1 cellular context compared by ENCODE assay signal in the genomic region with DNA sequence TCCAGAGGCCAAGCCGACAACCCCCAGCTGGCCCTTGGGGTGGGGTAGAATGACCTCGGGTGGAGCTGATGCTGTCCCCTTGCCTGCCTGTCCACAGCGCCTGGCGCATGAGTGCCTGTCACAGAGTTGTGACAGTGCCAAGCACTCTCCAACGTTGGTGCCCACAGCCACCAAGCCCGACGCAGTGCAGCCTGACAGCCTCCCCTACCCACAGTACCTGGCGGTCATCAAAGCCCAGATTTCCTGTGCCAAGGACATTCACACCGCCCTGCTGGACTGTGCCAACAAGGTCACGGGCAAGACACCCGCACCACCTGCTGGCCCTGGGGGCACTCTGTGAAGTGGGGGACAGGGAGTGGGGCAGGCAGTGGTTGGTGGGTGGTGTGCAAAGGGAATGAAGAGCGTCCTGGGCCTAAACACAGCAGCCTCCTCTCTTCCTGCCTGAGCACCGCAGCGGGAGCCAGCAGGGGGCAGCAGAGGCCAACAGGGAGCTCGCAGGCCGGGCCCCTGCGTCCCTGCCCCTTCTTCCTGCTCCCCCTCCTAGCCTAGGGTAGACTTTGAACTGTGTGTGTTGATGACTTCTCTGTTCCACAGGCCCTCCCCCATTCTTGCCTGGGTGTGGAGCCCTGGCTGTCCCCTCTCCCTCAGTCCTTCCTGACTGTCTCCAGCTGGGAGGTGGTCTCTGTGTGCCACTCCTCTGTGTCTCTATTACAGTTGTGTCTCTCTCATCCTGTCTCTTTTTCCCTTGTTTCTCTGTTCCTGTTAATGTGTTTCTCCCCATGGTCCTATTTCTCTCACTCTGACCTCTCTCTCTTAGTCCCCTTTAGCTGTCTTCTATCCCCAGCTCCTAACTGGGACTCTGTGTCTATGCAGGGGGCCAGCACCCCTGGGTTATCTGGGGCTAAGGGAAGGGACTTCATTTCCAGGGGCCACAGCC.
A peak's percentile ranks its signal among the peaks of the same experiment; 100 is the strongest.
TF ChIP-seq lines count a peak whose summit lies in the region.

No MANE protein-coding gene starts in this region.

TF ChIP-seq in HepG2, 621 proteins besides CTCF, POLR2A, EP300 and RAD21 (continued from another document and continues in another):
- TF ChIP-seq, protein P1, sequence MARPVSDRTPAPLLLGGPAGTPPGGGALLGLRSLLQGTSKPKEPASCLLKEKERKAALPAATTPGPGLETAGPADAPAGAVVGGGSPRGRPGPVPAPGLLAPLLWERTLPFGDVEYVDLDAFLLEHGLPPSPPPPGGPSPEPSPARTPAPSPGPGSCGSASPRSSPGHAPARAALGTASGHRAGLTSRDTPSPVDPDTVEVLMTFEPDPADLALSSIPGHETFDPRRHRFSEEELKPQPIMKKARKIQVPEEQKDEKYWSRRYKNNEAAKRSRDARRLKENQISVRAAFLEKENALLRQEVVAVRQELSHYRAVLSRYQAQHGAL (CRISPR knock-in tag; IDR thresholded peaks at IDR 0.05; ENCODE audit: not compliant biosample characterization), result no peak
- TF ChIP-seq ZNF234 (CRISPR knock-in tag; conservative IDR thresholded peaks at IDR 0.05), result no peak
- no peak for TF ChIP-seq ZNF83 (CRISPR knock-in tag; IDR thresholded peaks at IDR 0.05; ENCODE audit: borderline replicate concordance)
- TF ChIP-seq ZNF468 (CRISPR knock-in tag; IDR thresholded peaks at IDR 0.05), result no peak
- TF ChIP-seq ZBTB10 (CRISPR knock-in tag; IDR thresholded peaks at IDR 0.05; ENCODE audit: borderline replicate concordance), result no peak
- TF ChIP-seq MXI1 (IDR thresholded peaks at IDR 0.05; ENCODE audit: borderline replicate concordance, low read depth, low read length), result peak; percentile 81; the same call in 1 of the 3 replicates
- TF ChIP-seq DNMT3B (CRISPR knock-in tag; conservative IDR thresholded peaks at IDR 0.05), result 0 out of 2 replicates have a peak, but pooled peaks have one; percentile 54
- no peak for TF ChIP-seq PHB2 (IDR thresholded peaks at IDR 0.05; ENCODE audit: partially characterized antibody)
- peak in 1 of 2 experiments; percentile 75; a peak in 1 of 4 replicates for TF ChIP-seq KLF16 (CRISPR knock-in tag; IDR thresholded peaks at IDR 0.05)
- peak; percentile 33 for TF ChIP-seq TBL1XR1 (IDR thresholded peaks at IDR 0.05; ENCODE audit: borderline replicate concordance, low read length, partially characterized antibody)
- TF ChIP-seq ZNF646 (CRISPR knock-in tag; IDR thresholded peaks at IDR 0.05), result no peak; the same call in 1 of the 2 replicates
- peak; percentile 81; the same call in 1 of the 2 replicates for TF ChIP-seq ZBTB20 (CRISPR knock-in tag; IDR thresholded peaks at IDR 0.05; ENCODE audit: borderline replicate concordance, low read depth)
- TF ChIP-seq TFAP4 (IDR thresholded peaks at IDR 0.05; ENCODE audit: borderline replicate concordance, low read depth), result peak; percentile 78; the same call in 1 of the 2 replicates
- no peak for TF ChIP-seq MATR3 (CRISPR knock-in tag; IDR thresholded peaks at IDR 0.05)
- TF ChIP-seq ADNP (CRISPR knock-in tag; IDR thresholded peaks at IDR 0.05), result no peak
- TF ChIP-seq ZNF770 (CRISPR knock-in tag; IDR thresholded peaks at IDR 0.05), result peak; percentile 60; the same call in 1 of the 2 replicates
- TF ChIP-seq ZNF317 (CRISPR knock-in tag; IDR thresholded peaks at IDR 0.05), result 0 out of 2 replicates have a peak, but pooled peaks have one; percentile 63
- TF ChIP-seq GRHL1 (CRISPR knock-in tag; conservative IDR thresholded peaks at IDR 0.05), result no peak
- no peak for TF ChIP-seq SNRNP70 (IDR thresholded peaks at IDR 0.05; ENCODE audit: low read depth, low read length)
- TF ChIP-seq JDP2 (CRISPR knock-in tag; IDR thresholded peaks at IDR 0.05; ENCODE audit: borderline replicate concordance), result no peak
- peak; percentile 88; the same call in 1 of the 2 replicates for TF ChIP-seq REPIN1 (CRISPR knock-in tag; IDR thresholded peaks at IDR 0.05; ENCODE audit: borderline replicate concordance, low read depth)
- peak; percentile 69; the same call in 1 of the 2 replicates for TF ChIP-seq GATA4 (IDR thresholded peaks at IDR 0.05; ENCODE audit: borderline replicate concordance, low read depth)
- 0 out of 2 replicates have a peak, but pooled peaks have one; percentile 44 for TF ChIP-seq ZNF614 (CRISPR knock-in tag; IDR thresholded peaks at IDR 0.05; ENCODE audit: borderline replicate concordance)
- no peak for TF ChIP-seq SMARCC2 (IDR thresholded peaks at IDR 0.05)
- TF ChIP-seq TOPORS (CRISPR knock-in tag; IDR thresholded peaks at IDR 0.05), result no peak
- TF ChIP-seq FOXC1 (CRISPR knock-in tag; IDR thresholded peaks at IDR 0.05; ENCODE audit: borderline replicate concordance), result peak; percentile 68; the same call in 1 of the 2 replicates
- TF ChIP-seq NR3C1 (CRISPR knock-in tag; IDR thresholded peaks at IDR 0.05), result no peak
- peak; percentile 57; the same call in 1 of the 2 replicates for TF ChIP-seq ZFP1 (CRISPR knock-in tag; IDR thresholded peaks at IDR 0.05)
- TF ChIP-seq ZNF446 (CRISPR knock-in tag; IDR thresholded peaks at IDR 0.05), result no peak
- TF ChIP-seq ETV6 (CRISPR knock-in tag; conservative IDR thresholded peaks at IDR 0.05), result peak; percentile 35; the same call in 1 of the 2 replicates
- TF ChIP-seq, protein P2, sequence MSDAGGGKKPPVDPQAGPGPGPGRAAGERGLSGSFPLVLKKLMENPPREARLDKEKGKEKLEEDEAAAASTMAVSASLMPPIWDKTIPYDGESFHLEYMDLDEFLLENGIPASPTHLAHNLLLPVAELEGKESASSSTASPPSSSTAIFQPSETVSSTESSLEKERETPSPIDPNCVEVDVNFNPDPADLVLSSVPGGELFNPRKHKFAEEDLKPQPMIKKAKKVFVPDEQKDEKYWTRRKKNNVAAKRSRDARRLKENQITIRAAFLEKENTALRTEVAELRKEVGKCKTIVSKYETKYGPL (CRISPR knock-in tag; IDR thresholded peaks at IDR 0.05), result no peak
- TF ChIP-seq, protein P3, sequence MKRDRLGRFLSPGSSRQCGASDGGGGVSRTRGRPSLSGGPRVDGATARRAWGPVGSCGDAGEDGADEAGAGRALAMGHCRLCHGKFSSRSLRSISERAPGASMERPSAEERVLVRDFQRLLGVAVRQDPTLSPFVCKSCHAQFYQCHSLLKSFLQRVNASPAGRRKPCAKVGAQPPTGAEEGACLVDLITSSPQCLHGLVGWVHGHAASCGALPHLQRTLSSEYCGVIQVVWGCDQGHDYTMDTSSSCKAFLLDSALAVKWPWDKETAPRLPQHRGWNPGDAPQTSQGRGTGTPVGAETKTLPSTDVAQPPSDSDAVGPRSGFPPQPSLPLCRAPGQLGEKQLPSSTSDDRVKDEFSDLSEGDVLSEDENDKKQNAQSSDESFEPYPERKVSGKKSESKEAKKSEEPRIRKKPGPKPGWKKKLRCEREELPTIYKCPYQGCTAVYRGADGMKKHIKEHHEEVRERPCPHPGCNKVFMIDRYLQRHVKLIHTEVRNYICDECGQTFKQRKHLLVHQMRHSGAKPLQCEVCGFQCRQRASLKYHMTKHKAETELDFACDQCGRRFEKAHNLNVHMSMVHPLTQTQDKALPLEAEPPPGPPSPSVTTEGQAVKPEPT (CRISPR knock-in tag; IDR thresholded peaks at IDR 0.05; ENCODE audit: low read depth), result no peak
- TF ChIP-seq ZNF660 (CRISPR knock-in tag; IDR thresholded peaks at IDR 0.05; ENCODE audit: borderline replicate concordance, low read depth), result no peak
- TF ChIP-seq, protein P4, sequence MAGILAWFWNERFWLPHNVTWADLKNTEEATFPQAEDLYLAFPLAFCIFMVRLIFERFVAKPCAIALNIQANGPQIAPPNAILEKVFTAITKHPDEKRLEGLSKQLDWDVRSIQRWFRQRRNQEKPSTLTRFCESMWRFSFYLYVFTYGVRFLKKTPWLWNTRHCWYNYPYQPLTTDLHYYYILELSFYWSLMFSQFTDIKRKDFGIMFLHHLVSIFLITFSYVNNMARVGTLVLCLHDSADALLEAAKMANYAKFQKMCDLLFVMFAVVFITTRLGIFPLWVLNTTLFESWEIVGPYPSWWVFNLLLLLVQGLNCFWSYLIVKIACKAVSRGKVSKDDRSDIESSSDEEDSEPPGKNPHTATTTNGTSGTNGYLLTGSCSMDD (CRISPR knock-in tag; IDR thresholded peaks at IDR 0.05), result no peak
- peak; percentile 91 for TF ChIP-seq POLR2G (IDR thresholded peaks at IDR 0.05; ENCODE audit: low read depth, low read length)
- peak; percentile 85; the same call in 1 of the 2 replicates for TF ChIP-seq ZKSCAN8 (CRISPR knock-in tag; IDR thresholded peaks at IDR 0.05; ENCODE audit: borderline replicate concordance)
